Comparison of ENCODE assay signal across 8 cellular contexts in the genomic region with DNA sequence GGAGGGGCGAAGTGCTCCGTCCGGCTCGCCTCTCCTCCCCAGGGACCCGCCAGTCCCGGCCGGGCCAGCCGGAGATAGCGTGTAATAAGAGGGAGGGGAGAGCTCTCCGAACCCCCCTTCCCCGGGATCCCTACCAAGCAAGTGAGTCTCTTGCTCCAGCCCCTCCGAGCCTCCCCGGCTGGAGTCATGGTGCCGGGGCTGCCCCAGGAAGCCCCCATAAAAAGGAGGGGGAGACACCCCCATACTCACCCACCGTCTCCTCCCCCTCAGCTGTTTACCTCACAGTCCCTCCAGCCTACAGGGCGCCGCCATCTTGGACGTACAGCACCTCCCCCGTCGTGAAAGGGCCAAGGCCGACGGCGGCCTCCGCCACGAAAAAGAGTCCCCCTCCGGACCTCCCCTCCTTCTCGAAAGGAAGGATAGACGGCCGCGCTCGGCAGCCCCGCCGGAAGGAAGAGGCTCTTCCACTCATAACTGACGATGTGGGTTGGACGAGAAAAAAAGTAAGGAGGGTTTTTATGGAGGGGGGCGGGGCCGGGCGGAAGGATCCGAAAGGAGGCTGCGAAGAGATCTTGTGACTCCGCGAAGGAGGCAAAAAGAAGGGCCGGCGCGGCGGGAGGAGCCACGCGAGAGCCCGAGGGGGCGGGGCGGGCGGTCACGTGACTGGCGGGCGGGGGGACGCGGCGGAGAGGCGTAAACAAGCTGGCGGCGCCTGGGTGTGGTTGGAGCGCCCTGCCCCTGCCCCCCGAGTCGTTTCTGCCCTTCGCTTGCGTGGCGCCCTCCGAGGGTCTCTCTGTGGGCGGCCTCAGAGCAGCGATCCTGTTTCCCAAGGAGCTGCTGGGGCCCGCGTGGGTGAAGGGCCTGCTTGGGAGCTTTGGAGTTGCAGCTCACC. TPM values are rescaled to one million over a fixed set of nuclear protein-coding genes. Genes with fewer than 3 reads are reported as not detected.
DNase-seq lines count a peak whose midpoint lies in the region; ATAC-seq and TF ChIP-seq lines count a peak whose summit lies in the region.

TSC1 (minus strand) TSS at position 323 of the 892 bp plus-strand sequence. CDS start 15,744 bp downstream, outside the sequence.

- peak within 1 kb of the TSS; percentile 95 for H3K4me3 ChIP-seq in fibroblast of the aortic adventitia (ENCODE audit: low read depth, low read length)

- TF ChIP-seq CTCF in fibroblast of the aortic adventitia (IDR thresholded peaks at IDR 0.05; ENCODE audit: insufficient read depth, low read length): no peak
- no peak for TF ChIP-seq CTCF in nephron (IDR thresholded peaks at IDR 0.05; ENCODE audit: unreplicated experiment in 3 of 3)

- ATAC-seq in stimulated activated naive CD8-positive, alpha-beta T cell treated with anti-CD3 and anti-CD28 coated beads, Interleukin-15, Interleukin-2, amounts not matched to agents 100 U/mL and 50 U/mL, for 24 hours: peak; percentile 87

- no peaks in the 10 kb centered on the region for H3K36me3 Mint-ChIP-seq in nephron (ENCODE audit: low read depth)

- peaks cover 49% of the 10 kb centered on the region for H3K4me1 Mint-ChIP-seq in nephron

- H3K27ac Mint-ChIP-seq in nephron: peak within 1 kb of the TSS; percentile 99

- DNase-seq in DMS53 (lab: John Stamatoyannopoulos, UW) (peak; percentile 99), H4 (ENCODE audit: low spot score) (peak; percentile 82), M059J (ENCODE audit: low read depth) (peak; percentile 91), SHP77 (lab: John Stamatoyannopoulos, UW) (peak; percentile 86 to 91), fibroblast of the aortic adventitia (ENCODE audit: low read depth) (peak; percentile 97)
- peak; percentile 99 for DNase-seq in activated effector memory CD4-positive, alpha-beta T cell treated with Interleukin-2 at 50 U/mL for 16 hours
- DNase-seq in stimulated activated naive CD8-positive, alpha-beta T cell treated with anti-CD3 and anti-CD28 coated beads, Interleukin-15, Interleukin-2, amounts not matched to agents 100 U/mL and 50 U/mL, for 24 hours: peak; percentile 99

- H3K4me3 Mint-ChIP-seq in nephron: peak within 1 kb of the TSS; percentile 97 to 98 (median 97)

- H3K9me3 Mint-ChIP-seq in nephron: no peaks in the 10 kb centered on the region

- H3K27me3 Mint-ChIP-seq in nephron (ENCODE audit: low read depth): no peaks in the 10 kb centered on the region

RNA-seq across cellular contexts. Expression of gene TSC1, which starts in this region (rescaled TPM):
- total RNA-seq in H4 (2014; rRNA removed; shearing (Covaris generic)): 17.7 and 22.4 TPM in 2 replicates
- 21.7 and 29.4 TPM in 2 replicates for total RNA-seq in M059J (2014; rRNA removed; shearing (Covaris generic))
- 56.0 and 70.7 TPM in 2 replicates for total RNA-seq in fibroblast of the aortic adventitia (ENCODE audit: low replicate concordance)

Comparison
In these comparisons a context has a peak if more than half of its experiments do, and no peak if none do; other contexts are left out.
1. Peak in every context shown above with its lines: DNase-seq, ATAC-seq and H3K4me3 ChIP-seq.